1 cellular context compared by ENCODE assay signal in the genomic region with DNA sequence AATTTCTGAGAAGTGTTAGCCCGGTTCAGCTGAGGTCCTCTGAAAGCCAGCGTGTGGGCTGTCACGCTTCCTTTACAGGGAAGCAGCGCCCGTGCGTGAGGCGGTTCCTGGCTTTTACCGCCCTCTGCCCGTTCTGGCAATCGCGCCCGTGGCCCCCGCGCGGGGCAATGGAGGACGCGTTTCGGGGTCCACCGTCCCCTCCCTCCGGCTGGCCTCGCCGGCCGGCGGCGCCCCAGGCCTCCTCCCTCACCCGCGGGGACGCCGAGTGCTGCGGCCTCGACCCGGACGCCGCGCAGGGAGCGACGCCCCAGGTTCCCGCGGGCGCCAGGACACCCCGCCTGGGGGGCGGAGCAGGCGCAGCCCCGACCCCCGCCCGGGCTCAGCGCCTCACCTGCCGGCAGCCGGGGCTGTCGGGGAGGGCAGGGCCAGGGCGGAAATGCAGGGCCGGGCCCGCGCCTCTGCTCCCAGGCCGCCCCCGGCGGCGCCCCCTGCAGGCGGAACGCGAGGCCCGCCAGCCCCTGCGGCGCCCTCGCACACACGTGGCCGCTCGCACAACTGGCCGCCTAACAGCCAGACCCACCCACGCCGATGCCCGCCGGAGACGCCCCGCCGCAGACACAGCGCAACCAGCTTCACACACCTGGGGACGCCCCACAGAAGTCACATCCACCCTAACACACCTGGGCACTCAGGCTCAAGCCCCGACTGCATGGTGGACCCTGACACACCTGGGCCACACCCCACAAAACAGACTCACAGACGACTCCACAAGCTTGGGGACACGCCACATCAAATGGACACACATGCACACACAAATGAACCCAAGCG.
TF ChIP-seq lines count a peak whose summit lies in the region.

A gene (minus strand): TSS at position 440 of the 828 bp plus-strand sequence. CDS start 56,198 bp downstream, outside the sequence.

TF ChIP-seq in K562, 482 proteins besides CTCF, POLR2A, EP300 and RAD21 (continued from another document and continues in another):
- TF ChIP-seq, protein P1, sequence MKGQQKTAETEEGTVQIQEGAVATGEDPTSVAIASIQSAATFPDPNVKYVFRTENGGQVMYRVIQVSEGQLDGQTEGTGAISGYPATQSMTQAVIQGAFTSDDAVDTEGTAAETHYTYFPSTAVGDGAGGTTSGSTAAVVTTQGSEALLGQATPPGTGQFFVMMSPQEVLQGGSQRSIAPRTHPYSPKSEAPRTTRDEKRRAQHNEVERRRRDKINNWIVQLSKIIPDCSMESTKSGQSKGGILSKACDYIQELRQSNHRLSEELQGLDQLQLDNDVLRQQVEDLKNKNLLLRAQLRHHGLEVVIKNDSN (CRISPR knock-in tag; IDR thresholded peaks at IDR 0.05): peak; percentile 52; the same call in 1 of the 2 replicates
- TF ChIP-seq RNF2 (IDR thresholded peaks at IDR 0.05) (peak; percentile 64; the same call in 1 of the 2 replicates), SIN3B (IDR thresholded peaks at IDR 0.05; ENCODE audit: low read depth) (peak; percentile 44), DMBX1 (CRISPR knock-in tag; IDR thresholded peaks at IDR 0.05; ENCODE audit: borderline replicate concordance) (peak; percentile 85), GABPA (tag; conservative IDR thresholded peaks at IDR 0.05; ENCODE audit: low read depth) (peak; percentile 82), ZNF143 (CRISPR knock-in tag; IDR thresholded peaks at IDR 0.05) (peak; percentile 67), NR2C1 (IDR thresholded peaks at IDR 0.05) (no peak), NR2C1 (tag; IDR thresholded peaks at IDR 0.05) (0 out of 2 replicates have a peak, but pooled peaks have one; percentile 31), ZBTB1 (CRISPR knock-in tag; IDR thresholded peaks at IDR 0.05; ENCODE audit: borderline replicate concordance, low read depth) (peak; percentile 82), ARNT (IDR thresholded peaks at IDR 0.05) (no peak), ZFX (CRISPR knock-in tag; IDR thresholded peaks at IDR 0.05) (peak; percentile 86), PHF20 (IDR thresholded peaks at IDR 0.05; ENCODE audit: partially characterized antibody) (no peak), RBBP5 (IDR thresholded peaks at IDR 0.05; ENCODE audit: borderline replicate concordance, insufficient read depth, low read length, poor library complexity, severe bottlenecking) (peak; percentile 31), GTF2F1 (IDR thresholded peaks at IDR 0.05; ENCODE audit: low read depth, low read length) (no peak), ATF1 (CRISPR knock-in tag; IDR thresholded peaks at IDR 0.05) (no peak), ATF1 (tag; IDR thresholded peaks at IDR 0.05) (0 out of 2 replicates have a peak, but pooled peaks have one; percentile 40), STAG1 (CRISPR knock-in tag; IDR thresholded peaks at IDR 0.05; ENCODE audit: borderline replicate concordance) (peak; percentile 44; the same call in 1 of the 2 replicates), GATAD2B (IDR thresholded peaks at IDR 0.05; ENCODE audit: borderline replicate concordance) (peak; percentile 86; the same call in 1 of the 2 replicates), PCBP1 (IDR thresholded peaks at IDR 0.05; ENCODE audit: low read depth, low read length, poor library complexity, severe bottlenecking) (no peak), NUFIP1 (IDR thresholded peaks at IDR 0.05; ENCODE audit: partially characterized antibody) (no peak), TAF1 (IDR thresholded peaks at IDR 0.05; ENCODE audit: control insufficient read depth, extremely low read depth, insufficient read depth, low read length, severe bottlenecking) (peak; percentile 30), JUN (IDR thresholded peaks at IDR 0.05; ENCODE audit: borderline replicate concordance, low read depth, low read length) (peak; percentile 49; the same call in 1 of the 2 replicates), JUN (CRISPR knock-in tag; IDR thresholded peaks at IDR 0.05; ENCODE audit: borderline replicate concordance) (no peak), HNRNPL (IDR thresholded peaks at IDR 0.05; ENCODE audit: low read depth, low read length) (peak; percentile 71; the same call in 1 of the 2 replicates), ELF1 (tag; IDR thresholded peaks at IDR 0.05) (peak; percentile 68), ZKSCAN8 (CRISPR knock-in tag; IDR thresholded peaks at IDR 0.05) (no peak), ERF (CRISPR knock-in tag; IDR thresholded peaks at IDR 0.05) (0 out of 2 replicates have a peak, but pooled peaks have one; percentile 37), DNMT1 (IDR thresholded peaks at IDR 0.05) (no peak), BACH1 (tag; IDR thresholded peaks at IDR 0.05) (no peak), ZNF212 (CRISPR knock-in tag; IDR thresholded peaks at IDR 0.05) (no peak)
- TF ChIP-seq, protein P2, sequence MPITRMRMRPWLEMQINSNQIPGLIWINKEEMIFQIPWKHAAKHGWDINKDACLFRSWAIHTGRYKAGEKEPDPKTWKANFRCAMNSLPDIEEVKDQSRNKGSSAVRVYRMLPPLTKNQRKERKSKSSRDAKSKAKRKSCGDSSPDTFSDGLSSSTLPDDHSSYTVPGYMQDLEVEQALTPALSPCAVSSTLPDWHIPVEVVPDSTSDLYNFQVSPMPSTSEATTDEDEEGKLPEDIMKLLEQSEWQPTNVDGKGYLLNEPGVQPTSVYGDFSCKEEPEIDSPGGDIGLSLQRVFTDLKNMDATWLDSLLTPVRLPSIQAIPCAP (CRISPR knock-in tag; IDR thresholded peaks at IDR 0.05; ENCODE audit: borderline replicate concordance): peak; percentile 35; the same call in 1 of the 2 replicates
- TF ChIP-seq, protein P3, sequence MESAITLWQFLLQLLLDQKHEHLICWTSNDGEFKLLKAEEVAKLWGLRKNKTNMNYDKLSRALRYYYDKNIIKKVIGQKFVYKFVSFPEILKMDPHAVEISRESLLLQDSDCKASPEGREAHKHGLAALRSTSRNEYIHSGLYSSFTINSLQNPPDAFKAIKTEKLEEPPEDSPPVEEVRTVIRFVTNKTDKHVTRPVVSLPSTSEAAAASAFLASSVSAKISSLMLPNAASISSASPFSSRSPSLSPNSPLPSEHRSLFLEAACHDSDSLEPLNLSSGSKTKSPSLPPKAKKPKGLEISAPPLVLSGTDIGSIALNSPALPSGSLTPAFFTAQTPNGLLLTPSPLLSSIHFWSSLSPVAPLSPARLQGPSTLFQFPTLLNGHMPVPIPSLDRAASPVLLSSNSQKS (CRISPR knock-in tag; IDR thresholded peaks at IDR 0.05): no peak
- TF ChIP-seq, protein P4, sequence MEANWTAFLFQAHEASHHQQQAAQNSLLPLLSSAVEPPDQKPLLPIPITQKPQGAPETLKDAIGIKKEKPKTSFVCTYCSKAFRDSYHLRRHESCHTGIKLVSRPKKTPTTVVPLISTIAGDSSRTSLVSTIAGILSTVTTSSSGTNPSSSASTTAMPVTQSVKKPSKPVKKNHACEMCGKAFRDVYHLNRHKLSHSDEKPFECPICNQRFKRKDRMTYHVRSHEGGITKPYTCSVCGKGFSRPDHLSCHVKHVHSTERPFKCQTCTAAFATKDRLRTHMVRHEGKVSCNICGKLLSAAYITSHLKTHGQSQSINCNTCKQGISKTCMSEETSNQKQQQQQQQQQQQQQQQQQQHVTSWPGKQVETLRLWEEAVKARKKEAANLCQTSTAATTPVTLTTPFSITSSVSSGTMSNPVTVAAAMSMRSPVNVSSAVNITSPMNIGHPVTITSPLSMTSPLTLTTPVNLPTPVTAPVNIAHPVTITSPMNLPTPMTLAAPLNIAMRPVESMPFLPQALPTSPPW (CRISPR knock-in tag; IDR thresholded peaks at IDR 0.05): peak; percentile 75
- TF ChIP-seq, protein P5, sequence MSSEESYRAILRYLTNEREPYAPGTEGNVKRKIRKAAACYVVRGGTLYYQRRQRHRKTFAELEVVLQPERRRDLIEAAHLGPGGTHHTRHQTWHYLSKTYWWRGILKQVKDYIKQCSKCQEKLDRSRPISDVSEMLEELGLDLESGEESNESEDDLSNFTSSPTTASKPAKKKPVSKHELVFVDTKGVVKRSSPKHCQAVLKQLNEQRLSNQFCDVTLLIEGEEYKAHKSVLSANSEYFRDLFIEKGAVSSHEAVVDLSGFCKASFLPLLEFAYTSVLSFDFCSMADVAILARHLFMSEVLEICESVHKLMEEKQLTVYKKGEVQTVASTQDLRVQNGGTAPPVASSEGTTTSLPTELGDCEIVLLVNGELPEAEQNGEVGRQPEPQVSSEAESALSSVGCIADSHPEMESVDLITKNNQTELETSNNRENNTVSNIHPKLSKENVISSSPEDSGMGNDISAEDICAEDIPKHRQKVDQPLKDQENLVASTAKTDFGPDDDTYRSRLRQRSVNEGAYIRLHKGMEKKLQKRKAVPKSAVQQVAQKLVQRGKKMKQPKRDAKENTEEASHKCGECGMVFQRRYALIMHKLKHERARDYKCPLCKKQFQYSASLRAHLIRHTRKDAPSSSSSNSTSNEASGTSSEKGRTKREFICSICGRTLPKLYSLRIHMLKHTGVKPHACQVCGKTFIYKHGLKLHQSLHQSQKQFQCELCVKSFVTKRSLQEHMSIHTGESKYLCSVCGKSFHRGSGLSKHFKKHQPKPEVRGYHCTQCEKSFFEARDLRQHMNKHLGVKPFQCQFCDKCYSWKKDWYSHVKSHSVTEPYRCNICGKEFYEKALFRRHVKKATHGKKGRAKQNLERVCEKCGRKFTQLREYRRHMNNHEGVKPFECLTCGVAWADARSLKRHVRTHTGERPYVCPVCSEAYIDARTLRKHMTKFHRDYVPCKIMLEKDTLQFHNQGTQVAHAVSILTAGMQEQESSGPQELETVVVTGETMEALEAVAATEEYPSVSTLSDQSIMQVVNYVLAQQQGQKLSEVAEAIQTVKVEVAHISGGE (CRISPR knock-in tag; IDR thresholded peaks at IDR 0.05): peak in 1 of 3 experiments; percentile 49; a peak in 1 of 6 replicates
- TF ChIP-seq, protein P6, sequence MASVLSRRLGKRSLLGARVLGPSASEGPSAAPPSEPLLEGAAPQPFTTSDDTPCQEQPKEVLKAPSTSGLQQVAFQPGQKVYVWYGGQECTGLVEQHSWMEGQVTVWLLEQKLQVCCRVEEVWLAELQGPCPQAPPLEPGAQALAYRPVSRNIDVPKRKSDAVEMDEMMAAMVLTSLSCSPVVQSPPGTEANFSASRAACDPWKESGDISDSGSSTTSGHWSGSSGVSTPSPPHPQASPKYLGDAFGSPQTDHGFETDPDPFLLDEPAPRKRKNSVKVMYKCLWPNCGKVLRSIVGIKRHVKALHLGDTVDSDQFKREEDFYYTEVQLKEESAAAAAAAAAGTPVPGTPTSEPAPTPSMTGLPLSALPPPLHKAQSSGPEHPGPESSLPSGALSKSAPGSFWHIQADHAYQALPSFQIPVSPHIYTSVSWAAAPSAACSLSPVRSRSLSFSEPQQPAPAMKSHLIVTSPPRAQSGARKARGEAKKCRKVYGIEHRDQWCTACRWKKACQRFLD (CRISPR knock-in tag; IDR thresholded peaks at IDR 0.05): peak; percentile 55; the same call in 1 of the 2 replicates
- TF ChIP-seq, protein P7, sequence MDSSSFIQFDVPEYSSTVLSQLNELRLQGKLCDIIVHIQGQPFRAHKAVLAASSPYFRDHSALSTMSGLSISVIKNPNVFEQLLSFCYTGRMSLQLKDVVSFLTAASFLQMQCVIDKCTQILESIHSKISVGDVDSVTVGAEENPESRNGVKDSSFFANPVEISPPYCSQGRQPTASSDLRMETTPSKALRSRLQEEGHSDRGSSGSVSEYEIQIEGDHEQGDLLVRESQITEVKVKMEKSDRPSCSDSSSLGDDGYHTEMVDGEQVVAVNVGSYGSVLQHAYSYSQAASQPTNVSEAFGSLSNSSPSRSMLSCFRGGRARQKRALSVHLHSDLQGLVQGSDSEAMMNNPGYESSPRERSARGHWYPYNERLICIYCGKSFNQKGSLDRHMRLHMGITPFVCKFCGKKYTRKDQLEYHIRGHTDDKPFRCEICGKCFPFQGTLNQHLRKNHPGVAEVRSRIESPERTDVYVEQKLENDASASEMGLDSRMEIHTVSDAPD (CRISPR knock-in tag; IDR thresholded peaks at IDR 0.05): no peak
- TF ChIP-seq, protein P8, sequence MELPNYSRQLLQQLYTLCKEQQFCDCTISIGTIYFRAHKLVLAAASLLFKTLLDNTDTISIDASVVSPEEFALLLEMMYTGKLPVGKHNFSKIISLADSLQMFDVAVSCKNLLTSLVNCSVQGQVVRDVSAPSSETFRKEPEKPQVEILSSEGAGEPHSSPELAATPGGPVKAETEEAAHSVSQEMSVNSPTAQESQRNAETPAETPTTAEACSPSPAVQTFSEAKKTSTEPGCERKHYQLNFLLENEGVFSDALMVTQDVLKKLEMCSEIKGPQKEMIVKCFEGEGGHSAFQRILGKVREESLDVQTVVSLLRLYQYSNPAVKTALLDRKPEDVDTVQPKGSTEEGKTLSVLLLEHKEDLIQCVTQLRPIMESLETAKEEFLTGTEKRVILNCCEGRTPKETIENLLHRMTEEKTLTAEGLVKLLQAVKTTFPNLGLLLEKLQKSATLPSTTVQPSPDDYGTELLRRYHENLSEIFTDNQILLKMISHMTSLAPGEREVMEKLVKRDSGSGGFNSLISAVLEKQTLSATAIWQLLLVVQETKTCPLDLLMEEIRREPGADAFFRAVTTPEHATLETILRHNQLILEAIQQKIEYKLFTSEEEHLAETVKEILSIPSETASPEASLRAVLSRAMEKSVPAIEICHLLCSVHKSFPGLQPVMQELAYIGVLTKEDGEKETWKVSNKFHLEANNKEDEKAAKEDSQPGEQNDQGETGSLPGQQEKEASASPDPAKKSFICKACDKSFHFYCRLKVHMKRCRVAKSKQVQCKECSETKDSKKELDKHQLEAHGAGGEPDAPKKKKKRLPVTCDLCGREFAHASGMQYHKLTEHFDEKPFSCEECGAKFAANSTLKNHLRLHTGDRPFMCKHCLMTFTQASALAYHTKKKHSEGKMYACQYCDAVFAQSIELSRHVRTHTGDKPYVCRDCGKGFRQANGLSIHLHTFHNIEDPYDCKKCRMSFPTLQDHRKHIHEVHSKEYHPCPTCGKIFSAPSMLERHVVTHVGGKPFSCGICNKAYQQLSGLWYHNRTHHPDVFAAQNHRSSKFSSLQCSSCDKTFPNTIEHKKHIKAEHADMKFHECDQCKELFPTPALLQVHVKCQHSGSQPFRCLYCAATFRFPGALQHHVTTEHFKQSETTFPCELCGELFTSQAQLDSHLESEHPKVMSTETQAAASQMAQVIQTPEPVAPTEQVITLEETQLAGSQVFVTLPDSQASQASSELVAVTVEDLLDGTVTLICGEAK (IDR thresholded peaks at IDR 0.05): no peak
- TF ChIP-seq, protein P8 (CRISPR knock-in tag; IDR thresholded peaks at IDR 0.05): no peak
